10 cellular contexts compared by ENCODE assay signal in the genomic region with DNA sequence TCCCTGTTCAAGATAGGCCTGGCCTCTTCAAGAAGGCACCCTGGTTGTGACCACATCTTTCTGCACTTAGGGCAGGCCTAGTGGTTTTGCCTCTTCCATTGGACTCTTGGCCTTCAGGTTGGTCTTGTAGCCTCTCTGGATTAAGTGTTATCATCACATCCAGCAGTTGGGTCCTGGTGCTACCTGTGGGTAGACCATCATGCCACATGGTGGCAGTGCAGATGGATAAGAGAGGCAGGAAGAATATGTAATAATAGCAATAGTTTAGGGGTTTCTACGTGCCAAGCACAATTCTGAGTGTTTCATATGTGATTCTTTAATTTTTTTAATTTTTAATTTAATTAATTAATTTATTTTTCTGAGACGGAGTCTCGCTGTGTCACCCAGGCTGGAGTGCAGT. TPM values are rescaled to one million over a fixed set of nuclear protein-coding genes. Genes with fewer than 3 reads are reported as not detected.
DNase-seq lines count a peak whose midpoint lies in the region; ATAC-seq and TF ChIP-seq lines count a peak whose summit lies in the region.
"Had no signal": no experiment of that assay in that cellular context is flagged by ENCODE, and none has a peak within 500 bp of the region (broad histone marks: within the 10 kb centered on the region; RNA-seq: fewer than 3 reads in every experiment).

No MANE protein-coding gene starts in this region.

- H3K9me2 ChIP-seq in GM23338 (ENCODE audit: insufficient read depth) (no peaks in the 10 kb centered on the region), hepatocyte (replicated peaks; ENCODE audit: insufficient read depth) (no peaks in the 10 kb centered on the region)

- H3K9me3 Mint-ChIP-seq in GM23338, result peaks cover 17% of the 10 kb centered on the region

- no peaks in the 10 kb centered on the region for H3K9me3 ChIP-seq in hepatocyte (ENCODE audit: low read depth)
- no peaks in the 10 kb centered on the region for H3K9me3 ChIP-seq in sigmoid colon
- H3K9me3 ChIP-seq: SJCRH30 had no signal

- peaks cover 12% of the 10 kb centered on the region for H3K36me3 Mint-ChIP-seq in GM23338 (ENCODE audit: low read depth)

- H3K36me3 ChIP-seq in GM23338 (ENCODE audit: insufficient read depth), result no peaks in the 10 kb centered on the region
- H3K36me3 ChIP-seq in hepatocyte (replicated peaks; ENCODE audit: insufficient read depth, low read depth), result no peaks in the 10 kb centered on the region
- no peaks in the 10 kb centered on the region for H3K36me3 ChIP-seq in sigmoid colon
- H3K36me3 ChIP-seq: SJCRH30 had no signal

- intact Hi-C loops in sigmoid colon (cut with DNase I), result no loop called here

- H3F3A ChIP-seq in GM23338 (replicated peaks; ENCODE audit: low read depth), result no peaks in the 10 kb centered on the region

- WGBS in hepatocyte (ENCODE audit: low lambda C conversion rate, missing lambda C conversion rate), result 84% methylated on average over 3 of the region's 3 CpGs
- WGBS in sigmoid colon, 2 donors, result 49 to 74% methylated on average over 3 of the region's 3 CpGs

- H3K4me3 ChIP-seq in GM23338 (no peak overlapping the region), hepatocyte (no peak overlapping the region), sigmoid colon (no peak overlapping the region)
- H3K4me3 ChIP-seq: SJCRH30 had no signal

- H3K27me3 Mint-ChIP-seq in GM23338 (ENCODE audit: insufficient read depth, low read depth, poor library complexity), result no peaks in the 10 kb centered on the region

- H3K27ac ChIP-seq in GM23338 (ENCODE audit: low read depth), result no peak overlapping the region
- no peak overlapping the region for H3K27ac ChIP-seq in hepatocyte
- H3K27ac ChIP-seq in sigmoid colon, result no peak overlapping the region
- H3K27ac ChIP-seq: SJCRH30 had no signal

- H3K27me3 ChIP-seq in GM23338 (ENCODE audit: insufficient read depth) (no peaks in the 10 kb centered on the region), hepatocyte (no peaks in the 10 kb centered on the region), sigmoid colon (no peaks in the 10 kb centered on the region)

- H3K4me1 Mint-ChIP-seq in GM23338, result no peaks in the 10 kb centered on the region

- H3K4me1 ChIP-seq in GM23338 (ENCODE audit: insufficient read depth) (no peaks in the 10 kb centered on the region), hepatocyte (ENCODE audit: insufficient read depth) (no peaks in the 10 kb centered on the region), sigmoid colon (no peaks in the 10 kb centered on the region)
- H3K4me1 ChIP-seq: SJCRH30 had no signal

- H3K4me2 ChIP-seq in GM23338 (no peak overlapping the region), hepatocyte (no peak overlapping the region)

- peak; percentile 82 for ATAC-seq in GM23338
- ATAC-seq in GM18519 (IDR thresholded peaks at IDR 0.05; ENCODE audit: low FRiP score, unreplicated experiment), result no peak
- ATAC-seq in GM18858 (IDR thresholded peaks at IDR 0.05; ENCODE audit: unreplicated experiment), result no peak

- H3K27ac Mint-ChIP-seq in GM23338, result no peak overlapping the region

- no peak for TF ChIP-seq POLR2A in sigmoid colon (IDR thresholded peaks at IDR 0.05)

- TF ChIP-seq CTCF in GM23338 (conservative IDR thresholded peaks at IDR 0.05; ENCODE audit: low read depth in 2 of 2) (peak; percentile 54 to 74), hepatocyte (IDR thresholded peaks at IDR 0.05; ENCODE audit: poor library complexity) (peak; percentile 29), sigmoid colon (IDR thresholded peaks at IDR 0.05) (no peak)

- DNase-seq in DMS 273 (lab: John Stamatoyannopoulos, UW; ENCODE audit: unreplicated experiment) (peak; percentile 59), DMS 273 treated with DMSO at 0.1 percent for 48 hours (lab: John Stamatoyannopoulos, UW) (no peak), GM23338 (ENCODE audit: low spot score) (peak; percentile 51), SHP77 treated with DMSO at 0.1 percent for 48 hours (lab: John Stamatoyannopoulos, UW) (peak; percentile 10), hepatocyte (ENCODE audit: low spot score) (no peak), sigmoid colon (no peak)

- H4K20me1 ChIP-seq in GM23338 (replicated peaks; ENCODE audit: insufficient read depth) (no peaks in the 10 kb centered on the region), hepatocyte (ENCODE audit: insufficient read depth, poor library complexity, severe bottlenecking) (no peaks in the 10 kb centered on the region)

- H3K79me2 ChIP-seq in GM23338 (replicated peaks; ENCODE audit: insufficient read depth), result no peaks in the 10 kb centered on the region
- no peaks in the 10 kb centered on the region for H3K79me2 ChIP-seq in hepatocyte

- H3K4me3 Mint-ChIP-seq in GM23338, result no peak overlapping the region

- TF ChIP-seq EP300 in sigmoid colon (IDR thresholded peaks at IDR 0.05), result no peak

- H2AFZ ChIP-seq in GM23338 (peak overlapping the region; percentile 39; the same call in 1 of the 2 replicates), hepatocyte (no peak overlapping the region)

TF ChIP-seq in GM23338, 12 proteins besides CTCF, POLR2A, EP300 and RAD21 (continues in another document):
- no peak for TF ChIP-seq CREB1 (CRISPR knock-in tag; IDR thresholded peaks at IDR 0.05; ENCODE audit: low read depth)
- TF ChIP-seq NANOG (IDR thresholded peaks at IDR 0.05; ENCODE audit: borderline replicate concordance), result no peak
- no peak for TF ChIP-seq STAT1 (IDR thresholded peaks at IDR 0.05; ENCODE audit: unreplicated experiment)
- no peak for TF ChIP-seq ZNF114 (CRISPR knock-in tag; IDR thresholded peaks at IDR 0.05)
- TF ChIP-seq, protein P1, sequence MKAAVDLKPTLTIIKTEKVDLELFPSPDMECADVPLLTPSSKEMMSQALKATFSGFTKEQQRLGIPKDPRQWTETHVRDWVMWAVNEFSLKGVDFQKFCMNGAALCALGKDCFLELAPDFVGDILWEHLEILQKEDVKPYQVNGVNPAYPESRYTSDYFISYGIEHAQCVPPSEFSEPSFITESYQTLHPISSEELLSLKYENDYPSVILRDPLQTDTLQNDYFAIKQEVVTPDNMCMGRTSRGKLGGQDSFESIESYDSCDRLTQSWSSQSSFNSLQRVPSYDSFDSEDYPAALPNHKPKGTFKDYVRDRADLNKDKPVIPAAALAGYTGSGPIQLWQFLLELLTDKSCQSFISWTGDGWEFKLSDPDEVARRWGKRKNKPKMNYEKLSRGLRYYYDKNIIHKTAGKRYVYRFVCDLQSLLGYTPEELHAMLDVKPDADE (IDR thresholded peaks at IDR 0.05), result no peak
- no peak for TF ChIP-seq JUNB (IDR thresholded peaks at IDR 0.05; ENCODE audit: unreplicated experiment)
- TF ChIP-seq, protein P2, sequence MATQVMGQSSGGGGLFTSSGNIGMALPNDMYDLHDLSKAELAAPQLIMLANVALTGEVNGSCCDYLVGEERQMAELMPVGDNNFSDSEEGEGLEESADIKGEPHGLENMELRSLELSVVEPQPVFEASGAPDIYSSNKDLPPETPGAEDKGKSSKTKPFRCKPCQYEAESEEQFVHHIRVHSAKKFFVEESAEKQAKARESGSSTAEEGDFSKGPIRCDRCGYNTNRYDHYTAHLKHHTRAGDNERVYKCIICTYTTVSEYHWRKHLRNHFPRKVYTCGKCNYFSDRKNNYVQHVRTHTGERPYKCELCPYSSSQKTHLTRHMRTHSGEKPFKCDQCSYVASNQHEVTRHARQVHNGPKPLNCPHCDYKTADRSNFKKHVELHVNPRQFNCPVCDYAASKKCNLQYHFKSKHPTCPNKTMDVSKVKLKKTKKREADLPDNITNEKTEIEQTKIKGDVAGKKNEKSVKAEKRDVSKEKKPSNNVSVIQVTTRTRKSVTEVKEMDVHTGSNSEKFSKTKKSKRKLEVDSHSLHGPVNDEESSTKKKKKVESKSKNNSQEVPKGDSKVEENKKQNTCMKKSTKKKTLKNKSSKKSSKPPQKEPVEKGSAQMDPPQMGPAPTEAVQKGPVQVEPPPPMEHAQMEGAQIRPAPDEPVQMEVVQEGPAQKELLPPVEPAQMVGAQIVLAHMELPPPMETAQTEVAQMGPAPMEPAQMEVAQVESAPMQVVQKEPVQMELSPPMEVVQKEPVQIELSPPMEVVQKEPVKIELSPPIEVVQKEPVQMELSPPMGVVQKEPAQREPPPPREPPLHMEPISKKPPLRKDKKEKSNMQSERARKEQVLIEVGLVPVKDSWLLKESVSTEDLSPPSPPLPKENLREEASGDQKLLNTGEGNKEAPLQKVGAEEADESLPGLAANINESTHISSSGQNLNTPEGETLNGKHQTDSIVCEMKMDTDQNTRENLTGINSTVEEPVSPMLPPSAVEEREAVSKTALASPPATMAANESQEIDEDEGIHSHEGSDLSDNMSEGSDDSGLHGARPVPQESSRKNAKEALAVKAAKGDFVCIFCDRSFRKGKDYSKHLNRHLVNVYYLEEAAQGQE (IDR thresholded peaks at IDR 0.05; ENCODE audit: unreplicated experiment), result no peak
- TF ChIP-seq EZH2 (IDR thresholded peaks at IDR 0.05; ENCODE audit: low read depth, unreplicated experiment), result no peak
- TF ChIP-seq ZNF331 (CRISPR knock-in tag; IDR thresholded peaks at IDR 0.05; ENCODE audit: low read depth), result no peak
- TF ChIP-seq EZH2phosphoT487 (IDR thresholded peaks at IDR 0.05; ENCODE audit: unreplicated experiment), result no peak
- no peak for TF ChIP-seq POLR2AphosphoS5 (IDR thresholded peaks at IDR 0.05; ENCODE audit: low read depth)

RNA-seq across cellular contexts. Expression of a gene that starts 28.5 kb away (rescaled TPM):
- total RNA-seq in GM23338 (2014; rRNA removed; shearing (Covaris generic)), result 91.9 and 94.9 TPM in 2 replicates
- polyA plus RNA-seq in GM23338 (2016; fragmentation: Nextera tagmentation; extraction: Ambion mirVana), result 377 and 387 TPM in 2 replicates
- 53.1 and 64.3 TPM in 2 replicates for total RNA-seq in hepatocyte
- polyA plus RNA-seq in hepatocyte, result 95.0 and 104 TPM in 2 replicates
- 10 to 100 TPM; 18.6 to 35.7 (median 30.5) TPM for total RNA-seq in sigmoid colon
- 10 to 100 TPM; 52.3 to 61.4 (median 52.7) TPM for polyA plus RNA-seq in sigmoid colon

RNA-seq across cellular contexts. Expression of a gene that starts 46.9 kb away (rescaled TPM):
- total RNA-seq in GM23338 (2014; rRNA removed; shearing (Covaris generic)), result not detected in 2 replicates
- polyA plus RNA-seq in GM23338 (2016; fragmentation: Nextera tagmentation; extraction: Ambion mirVana), result not detected in 2 replicates
- 0.37 TPM in 1 of 2 replicates, not detected in the other for total RNA-seq in hepatocyte
- 0.61 TPM in 1 of 2 replicates, not detected in the other for polyA plus RNA-seq in hepatocyte
- not detected for total RNA-seq in sigmoid colon
- not detected for polyA plus RNA-seq in sigmoid colon
- total RNA-seq: fibroblast of lung, SJCRH30 had no signal
- polyA plus RNA-seq: fibroblast of lung had no signal

Comparison
In these comparisons a context has a peak if more than half of its experiments do, and no peak if none do; other contexts are left out.
1. DNase-seq: peak in DMS 273 (single experiment), GM23338 (single experiment) and SHP77 treated with DMSO at 0.1 percent for 48 hours (single experiment); none in DMS 273 treated with DMSO at 0.1 percent for 48 hours (single experiment), hepatocyte (single experiment) and sigmoid colon (single experiment).
2. CTCF ChIP-seq: peak in GM23338 (2 of 2) and hepatocyte (single experiment); none in sigmoid colon (0 of 4).